14 cellular contexts compared by ENCODE assay signal in genomic region chr13:45207319-45207718, GRCh38. TPM values are rescaled to one million over a fixed set of nuclear protein-coding genes. Genes with fewer than 3 reads are reported as not detected.
DNase-seq lines count a peak whose midpoint lies in the region; ATAC-seq, FAIRE-seq and TF ChIP-seq lines count a peak whose summit lies in the region.
"Had no signal": no experiment of that assay in that cellular context is flagged by ENCODE, and none has a peak within 500 bp of the region (broad histone marks: within the 10 kb centered on the region; RNA-seq: fewer than 3 reads in every experiment).

No MANE protein-coding gene starts in this region.

- H3K27me3 Mint-ChIP-seq in activated naive CD8-positive, alpha-beta T cell, result no peaks in the 10 kb centered on the region
- no peaks in the 10 kb centered on the region for H3K27me3 Mint-ChIP-seq in activated naive CD8-positive, alpha-beta T cell treated with anti-CD3 and anti-CD28 coated beads for 36 hours

- no peak overlapping the region for H2AFZ ChIP-seq in keratinocyte (ENCODE audit: control insufficient read depth, low read length)

- peak; percentile 77 for FAIRE-seq in keratinocyte (lab: Jason Lieb, UNC)

- TF ChIP-seq CTCF in keratinocyte (optimal IDR thresholded peaks at IDR 0.05 in 1 of 3, IDR thresholded peaks at IDR 0.05 in 1 of 3, conservative IDR thresholded peaks at IDR 0.05 in 1 of 3; ENCODE audit: extremely low read depth in 1 of 3, insufficient read depth in 2 of 3, low read length in 3 of 3), result no peak
- TF ChIP-seq CTCF in uterus (IDR thresholded peaks at IDR 0.05), result no peak

- H3K9me3 ChIP-seq in adipocyte (ENCODE audit: control insufficient read depth, low read length), result no peaks in the 10 kb centered on the region
- H3K9me3 ChIP-seq in keratinocyte (ENCODE audit: control insufficient read depth, low read depth, low read length), result no peaks in the 10 kb centered on the region
- H3K9me3 ChIP-seq in uterus, result no peaks in the 10 kb centered on the region
- H3K9me3 ChIP-seq: upper lobe of right lung had no signal

- TF ChIP-seq POLR2A in uterus (IDR thresholded peaks at IDR 0.05), result no peak

- H3K4me3 Mint-ChIP-seq in activated naive CD8-positive, alpha-beta T cell, result no peak overlapping the region
- no peak overlapping the region for H3K4me3 Mint-ChIP-seq in activated naive CD8-positive, alpha-beta T cell treated with anti-CD3 and anti-CD28 coated beads for 36 hours
- H3K4me3 Mint-ChIP-seq: nephron had no signal

- no peaks in the 10 kb centered on the region for H3K9me3 Mint-ChIP-seq in activated naive CD8-positive, alpha-beta T cell (ENCODE audit: low read depth)
- no peaks in the 10 kb centered on the region for H3K9me3 Mint-ChIP-seq in activated naive CD8-positive, alpha-beta T cell treated with anti-CD3 and anti-CD28 coated beads for 36 hours
- H3K9me3 Mint-ChIP-seq: nephron had no signal

- peaks cover 22% of the 10 kb centered on the region for H3K4me1 Mint-ChIP-seq in activated naive CD8-positive, alpha-beta T cell (ENCODE audit: low read depth)
- peaks cover 26% of the 10 kb centered on the region for H3K4me1 Mint-ChIP-seq in activated naive CD8-positive, alpha-beta T cell treated with anti-CD3 and anti-CD28 coated beads for 36 hours

- ATAC-seq in HG02798 (IDR thresholded peaks at IDR 0.05; ENCODE audit: poor library complexity, unreplicated experiment) (no peak), GM21786 (IDR thresholded peaks at IDR 0.05; ENCODE audit: unreplicated experiment) (no peak)

- peaks cover 33% of the 10 kb centered on the region for H3K36me3 Mint-ChIP-seq in activated naive CD8-positive, alpha-beta T cell
- H3K36me3 Mint-ChIP-seq in activated naive CD8-positive, alpha-beta T cell treated with anti-CD3 and anti-CD28 coated beads for 36 hours, result peaks cover 35% of the 10 kb centered on the region

- no peaks in the 10 kb centered on the region for H3K9me1 ChIP-seq in keratinocyte (ENCODE audit: control insufficient read depth, extremely low read depth, insufficient read depth, low read length)

- DNase-seq in activated naive CD8-positive, alpha-beta T cell treated with anti-CD3 and anti-CD28 coated beads for 36 hours, result no peak
- DNase-seq in adipocyte (ENCODE audit: low read depth) (peak; percentile 23), keratinocyte (ENCODE audit: low read depth, low spot score) (no peak), uterus (no peak)
- no peak for DNase-seq in stimulated activated CD4-positive, alpha-beta T cell treated with anti-CD3 and anti-CD28 coated beads, Interleukin-15, amount 100 ng/mL, for 24 hours
- DNase-seq: cortex of kidney; NCI-H526; stimulated activated CD4-positive, alpha-beta T cell treated with anti-CD3 and anti-CD28 coated beads, Interleukin-4, amount 100 ng/mL, for 4 hours; upper lobe of right lung had no signal

- H3K27ac ChIP-seq in keratinocyte (ENCODE audit: control insufficient read depth, insufficient read depth, low read length) (peak overlapping the region; percentile 98), uterus (peak overlapping the region; percentile 54 to 63)
- H3K27ac ChIP-seq: upper lobe of right lung had no signal

- intact Hi-C loops in uterus (cut with DNase I; ENCODE audit: low total_unique reads), result no loop called here

- H3K36me3 ChIP-seq in adipocyte (ENCODE audit: control insufficient read depth, insufficient read depth, low read length, severe bottlenecking) (peaks cover 15% of the 10 kb centered on the region), keratinocyte (ENCODE audit: control insufficient read depth in 2 of 2, extremely low read depth in 1 of 2, insufficient read depth in 2 of 2, low read length in 2 of 2) (peaks cover 3 to 12% of the 10 kb centered on the region in 2 experiments), uterus (no peaks in the 10 kb centered on the region)

- peaks cover 20% of the 10 kb centered on the region for H3K4me1 ChIP-seq in adipocyte (ENCODE audit: control insufficient read depth, insufficient read depth, low read length)
- H3K4me1 ChIP-seq in keratinocyte (ENCODE audit: control insufficient read depth, extremely low read depth, insufficient read depth, low read length), result peaks cover 44% of the 10 kb centered on the region
- H3K4me1 ChIP-seq in uterus, result peaks cover 0 to 6% of the 10 kb centered on the region in 2 donors

- peak overlapping the region; percentile 6 for H3K27ac Mint-ChIP-seq in activated naive CD8-positive, alpha-beta T cell
- H3K27ac Mint-ChIP-seq in activated naive CD8-positive, alpha-beta T cell treated with anti-CD3 and anti-CD28 coated beads for 36 hours, result no peak overlapping the region

- H3K4me3 ChIP-seq in adipocyte (ENCODE audit: low read length) (peak overlapping the region; percentile 36), keratinocyte (ENCODE audit: control insufficient read depth in 2 of 3, extremely low read depth in 1 of 3, insufficient read depth in 2 of 3, low read depth in 1 of 3, low read length in 3 of 3) (peak overlapping the region; percentile 7 to 65 (median 62)), uterus (no peak overlapping the region)
- H3K4me3 ChIP-seq: upper lobe of right lung had no signal

- H3K27me3 ChIP-seq in adipocyte (replicated peaks; ENCODE audit: control insufficient read depth, insufficient read depth, low read length) (no peaks in the 10 kb centered on the region), keratinocyte (ENCODE audit: control insufficient read depth, extremely low read depth, insufficient read depth, low read length) (no peaks in the 10 kb centered on the region), uterus (no peaks in the 10 kb centered on the region)
- H3K27me3 ChIP-seq: upper lobe of right lung had no signal

- dilution Hi-C loops in keratinocyte (cut with MboI; ENCODE audit: extremely low pct_ligation_motif_present, low sequenced_read_pairs), result no loop called here

- peaks cover 39% of the 10 kb centered on the region for H3K79me2 ChIP-seq in keratinocyte (ENCODE audit: control insufficient read depth, insufficient read depth, low read length)

- peak overlapping the region; percentile 88 for H3K4me2 ChIP-seq in keratinocyte (ENCODE audit: control insufficient read depth, extremely low read depth, insufficient read depth, low read depth, low read length)

- H3K9ac ChIP-seq in adipocyte (ENCODE audit: low read length) (peak overlapping the region; percentile 60), keratinocyte (ENCODE audit: control insufficient read depth, extremely low read depth, insufficient read depth, low read length) (peak overlapping the region; percentile 87)

- H4K20me1 ChIP-seq in keratinocyte (ENCODE audit: control insufficient read depth, extremely low read depth, insufficient read depth, low read length), result no peaks in the 10 kb centered on the region

RNA-seq across cellular contexts. Expression of gene KCTD4, which starts 6.5 kb away (rescaled TPM):
- total RNA-seq in activated naive CD8-positive, alpha-beta T cell treated with anti-CD3 and anti-CD28 coated beads for 36 hours, result not detected
- 0.28 to 0.44 TPM (median 0.39 TPM) in 3 replicates for polyA plus RNA-seq in keratinocyte
- 1.5 TPM for polyA plus RNA-seq in keratinocyte (2011; ENCODE audit: low read depth)
- 0.47 and 1.2 TPM in 2 replicates for polyA plus RNA-seq in keratinocyte (2011; cell fraction: cytosol; rRNA removed)
- polyA plus RNA-seq in keratinocyte (2011; cell fraction: nucleus; rRNA removed), result 1.2 and 1.3 TPM in 2 replicates
- polyA plus RNA-seq in keratinocyte (2012; ENCODE audit: low replicate concordance), result 0.55 and 1.2 TPM in 2 replicates
- polyA minus RNA-seq in keratinocyte, result 0.10 to 0.32 TPM in 2 of 3 replicates, not detected in the other
- polyA minus RNA-seq in keratinocyte (2011; cell fraction: cytosol; rRNA and poly(A)+ RNA removed), result not detected
- polyA minus RNA-seq in keratinocyte (2011; cell fraction: nucleus; rRNA and poly(A)+ RNA removed), result 0.39 TPM in 1 of 2 replicates, not detected in the other
- total RNA-seq in uterus, result not detected
- total RNA-seq: T-helper 2 cell treated with Interferon-gamma antibody and Interleukin-4, amounts not matched to agents 100 ng/mL and 5 ng/mL, for 36 hours; upper lobe of right lung had no signal

Comparison
In these comparisons a context has a peak if more than half of its experiments do, and no peak if none do; other contexts are left out.
1. H3K4me3 ChIP-seq: peak in adipocyte (single experiment) and keratinocyte (3 of 3); none in uterus (0 of 2).